12 cellular contexts compared by ENCODE assay signal in genomic region chr20:47198254-47198671, GRCh38.
A peak's percentile ranks its signal among the peaks of the same experiment; 100 is the strongest.
DNase-seq lines count a peak whose midpoint lies in the region; ATAC-seq, FAIRE-seq and TF ChIP-seq lines count a peak whose summit lies in the region.
"Had no signal": no experiment of that assay in that cellular context is flagged by ENCODE, and none has a peak within 500 bp of the region (broad histone marks: within the 10 kb centered on the region; RNA-seq: fewer than 3 reads in every experiment).

No MANE protein-coding gene starts in this region.

- FAIRE-seq in K562 (lab: Jason Lieb, UNC) = no peak
- FAIRE-seq: pancreas had no signal

- H3K4me3 ChIP-seq in K562 = no peak overlapping the region
- H3K4me3 ChIP-seq: pancreas had no signal

- no TSS peak for BruUV-seq in K562 (replicated peaks; lab: Mats Ljungman, UMichigan)

- intact Hi-C loops in K562 (cut with micrococcal nuclease) = loop anchor here (5.0 kb wide), 1 partner anchor 74 kb away; no protein-coding TSS in a partner anchor

- 86% methylated on average over 3 of the region's 3 CpGs for WGBS in K562 (ENCODE audit: insufficient coverage, low coverage, missing lambda C conversion rate)

- no peaks in the 10 kb centered on the region for H3K27me3 Mint-ChIP-seq in HFFc6 (ENCODE audit: insufficient read depth)

- no peak for TF ChIP-seq RAD21 in K562 (CRISPR knock-in tag; conservative IDR thresholded peaks at IDR 0.05 in 1 of 2, IDR thresholded peaks at IDR 0.05 in 1 of 2)

- H3K4me3 Mint-ChIP-seq in HFFc6 = no peak overlapping the region

- TF ChIP-seq CTCF in GM12873 (IDR thresholded peaks at IDR 0.05; ENCODE audit: insufficient read depth, low read depth, low read length, missing control alignments) = peak; percentile 3
- TF ChIP-seq CTCF in HFFc6 (IDR thresholded peaks at IDR 0.05) = no peak
- TF ChIP-seq CTCF in K562 (IDR thresholded peaks at IDR 0.05 in 2 of 3, conservative IDR thresholded peaks at IDR 0.05 in 1 of 3; ENCODE audit: insufficient read depth in 2 of 3, low read depth in 1 of 3, low read length in 3 of 3) = no peak

- no peak for ATAC-seq in K562
- ATAC-seq: pancreas had no signal

- TF ChIP-seq POLR2A in K562 (conservative IDR thresholded peaks at IDR 0.05) = no peak

- H3K36me3 ChIP-seq in K562 (ENCODE audit: control insufficient read depth, insufficient read depth, low read length) = no peaks in the 10 kb centered on the region
- H3K36me3 ChIP-seq: pancreas had no signal

- no peaks in the 10 kb centered on the region for H3K9me1 ChIP-seq in K562 (ENCODE audit: control insufficient read depth, insufficient read depth, low read length)

- H3K4me1 Mint-ChIP-seq in HFFc6 (ENCODE audit: low read depth) = peaks cover 22% of the 10 kb centered on the region

- no peak overlapping the region for H3K27ac Mint-ChIP-seq in HFFc6

- H3K27ac ChIP-seq in K562 (ENCODE audit: extremely low read depth, low read depth, low read length) = no peak overlapping the region
- H3K27ac ChIP-seq: pancreas had no signal

- H3K4me1 ChIP-seq in K562 (replicated peaks in 1 of 2; ENCODE audit: control insufficient read depth in 2 of 2, insufficient read depth in 2 of 2, low read length in 2 of 2) = peaks cover 14 to 25% of the 10 kb centered on the region in 2 experiments
- H3K4me1 ChIP-seq: pancreas had no signal

- no peak overlapping the region for H2AFZ ChIP-seq in K562 (ENCODE audit: low read depth, low read length)

- H3K4me2 ChIP-seq in K562 (ENCODE audit: insufficient read depth, low read length) = no peak overlapping the region

- H3K79me2 ChIP-seq in K562 (ENCODE audit: control insufficient read depth, insufficient read depth, low read length) = no peaks in the 10 kb centered on the region

- H3K27me3 ChIP-seq in K562 (ENCODE audit: control insufficient read depth in 2 of 2, insufficient read depth in 2 of 2, low read length in 2 of 2) = no peaks in the 10 kb centered on the region
- H3K27me3 ChIP-seq: pancreas had no signal

- POLR2A ChIA-PET in K562 (lab: Yijun Ruan, JAX) = interaction anchor here (0.7 kb wide), 1 partner anchor 952 kb away, joined by 3 read pairs; no protein-coding TSS in a partner anchor

- in situ Hi-C loops in K562 (cut with MboI) = loop anchor here (5.0 kb wide), 1 partner anchor 194 kb away; no protein-coding TSS in a partner anchor

- no peaks in the 10 kb centered on the region for H3K9me3 ChIP-seq in K562 (replicated peaks; ENCODE audit: control insufficient read depth, insufficient read depth, low read depth, low read length)
- H3K9me3 ChIP-seq: pancreas had no signal

- CTCF ChIA-PET in K562 (lab: Yijun Ruan, JAX; ENCODE audit: low intra/inter-chr PET ratio) = no interaction called here

- no peak for TF ChIP-seq EP300 in K562 (IDR thresholded peaks at IDR 0.05; ENCODE audit: low read length)

- H4K20me1 ChIP-seq in K562 (replicated peaks; ENCODE audit: control insufficient read depth, insufficient read depth, low read length) = no peaks in the 10 kb centered on the region

- DNase-seq in HFFc6 = peak; percentile 8
- DNase-seq in K562 (ENCODE audit: extremely low read depth in 1 of 4, low spot score in 3 of 4) = no peak
- DNase-seq in stimulated activated CD4-positive, alpha-beta T cell treated with anti-CD3 and anti-CD28 coated beads, Interleukin-2, amount 100 ng/mL, for 48 hours = peak; percentile 37 to 44
- no peak for DNase-seq in NCI-H187 treated with DMSO at 0.1 percent for 48 hours (lab: John Stamatoyannopoulos, UW)
- no peak for DNase-seq in D341Med (ENCODE audit: low spot score)
- no peak for DNase-seq in superior temporal gyrus (ENCODE audit: extremely low spot score)
- DNase-seq: cerebellar nuclear complex, NCI-H1105 treated with DMSO at 0.1 percent for 48 hours, NCI-H524, pancreas, T-helper 9 cell had no signal

- no peaks in the 10 kb centered on the region for H3K36me3 Mint-ChIP-seq in HFFc6 (ENCODE audit: low read depth)

- H3K9ac ChIP-seq in K562 (ENCODE audit: insufficient read depth in 1 of 2, low read depth in 2 of 2, low read length in 2 of 2) = no peak overlapping the region

- H3K9me3 Mint-ChIP-seq in HFFc6 = no peaks in the 10 kb centered on the region

TF ChIP-seq in K562, 482 proteins besides CTCF, POLR2A, EP300 and RAD21:
- TF ChIP-seq RBM25 (IDR thresholded peaks at IDR 0.05; ENCODE audit: low read depth, low read length, severe bottlenecking) (peak; percentile 98), ZNF766 (CRISPR knock-in tag; conservative IDR thresholded peaks at IDR 0.05) (no peak), ZNF512 (tag; IDR thresholded peaks at IDR 0.05) (no peak), KDM1A (IDR thresholded peaks at IDR 0.05) (peak; percentile 65 to 73), BCOR (IDR thresholded peaks at IDR 0.05) (peak; percentile 68; the same call in 1 of the 2 replicates), CEBPG (CRISPR knock-in tag; IDR thresholded peaks at IDR 0.05) (no peak), CEBPG (tag; conservative IDR thresholded peaks at IDR 0.05 in 1 of 2, IDR thresholded peaks at IDR 0.05 in 1 of 2) (no peak), RCOR1 (IDR thresholded peaks at IDR 0.05; ENCODE audit: borderline replicate concordance in 1 of 2, low read depth in 2 of 2, low read length in 2 of 2) (peak in 1 of 2 experiments; percentile 43; a peak in 1 of 4 replicates), EWSR1 (IDR thresholded peaks at IDR 0.05; ENCODE audit: borderline replicate concordance, low read depth, partially characterized antibody) (peak; percentile 59), ADNP (tag; IDR thresholded peaks at IDR 0.05) (peak; percentile 38; the same call in 1 of the 2 replicates)
- TF ChIP-seq, protein P1, sequence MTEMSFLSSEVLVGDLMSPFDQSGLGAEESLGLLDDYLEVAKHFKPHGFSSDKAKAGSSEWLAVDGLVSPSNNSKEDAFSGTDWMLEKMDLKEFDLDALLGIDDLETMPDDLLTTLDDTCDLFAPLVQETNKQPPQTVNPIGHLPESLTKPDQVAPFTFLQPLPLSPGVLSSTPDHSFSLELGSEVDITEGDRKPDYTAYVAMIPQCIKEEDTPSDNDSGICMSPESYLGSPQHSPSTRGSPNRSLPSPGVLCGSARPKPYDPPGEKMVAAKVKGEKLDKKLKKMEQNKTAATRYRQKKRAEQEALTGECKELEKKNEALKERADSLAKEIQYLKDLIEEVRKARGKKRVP (CRISPR knock-in tag; IDR thresholded peaks at IDR 0.05) = no peak

Comparison
In these comparisons a context has a peak if more than half of its experiments do, and no peak if none do; other contexts are left out.
1. DNase-seq: peak in HFFc6 (single experiment) and stimulated activated CD4-positive, alpha-beta T cell treated with anti-CD3 and anti-CD28 coated beads, Interleukin-2, amount 100 ng/mL, for 48 hours (2 of 2); none in K562 (0 of 4), NCI-H187 treated with DMSO at 0.1 percent for 48 hours (single experiment), D341Med (single experiment) and superior temporal gyrus (single experiment).